Comparison of ENCODE assay signal across 9 cellular contexts in the genomic region with DNA sequence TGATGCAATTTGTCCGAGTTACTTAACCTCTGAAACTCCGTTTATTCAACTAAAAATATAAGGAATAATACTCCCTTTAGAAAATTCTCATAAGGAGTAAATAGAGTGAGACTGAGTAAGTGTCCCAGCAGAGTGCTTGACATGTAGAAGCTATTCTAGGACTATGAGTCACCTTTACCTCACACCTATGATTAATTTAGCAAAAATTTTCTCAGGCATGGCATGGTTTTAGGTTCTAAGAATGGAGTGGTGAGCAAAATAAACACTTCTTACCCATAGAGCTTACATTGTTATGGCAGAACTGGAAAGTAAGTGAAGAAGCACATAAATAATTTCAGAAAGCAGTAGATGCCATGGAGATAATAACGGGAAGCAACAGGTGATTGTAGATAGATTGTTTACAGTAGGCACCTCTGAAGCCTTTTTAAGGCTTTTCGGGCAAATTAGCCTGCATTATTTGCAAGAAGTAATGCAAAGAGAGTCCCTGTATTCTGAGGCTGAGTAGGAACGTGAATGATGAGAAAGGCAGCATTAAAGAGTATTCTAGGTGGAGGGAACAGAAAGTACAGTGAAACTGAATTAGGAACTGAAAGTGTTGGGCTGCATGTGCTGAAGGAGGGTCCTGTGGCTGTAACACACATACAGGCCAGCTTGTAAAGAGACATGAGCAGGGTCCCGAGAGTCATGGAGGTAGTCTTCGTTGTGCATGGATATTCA.
A peak's percentile ranks its signal among the peaks of the same experiment; 100 is the strongest.
DNase-seq lines count a peak whose midpoint lies in the region; ATAC-seq, FAIRE-seq and TF ChIP-seq lines count a peak whose summit lies in the region.
"Had no signal": no experiment of that assay in that cellular context is flagged by ENCODE, and none has a peak within 500 bp of the region (broad histone marks: within the 10 kb centered on the region; RNA-seq: fewer than 3 reads in every experiment).

No MANE protein-coding gene starts in this region.

- CTCF ChIA-PET in mammary epithelial cell (lab: Charles Lee; ENCODE audit: low non-redundant PET): interaction anchor here (0.5 kb wide), 1 partner anchor 255 kb away, joined by 4 read pairs; no protein-coding TSS in a partner anchor

- intact Hi-C loops in mammary epithelial cell (cut with micrococcal nuclease): no loop called here
- intact Hi-C loops in prostate gland (cut with DNase I): no loop called here

- FAIRE-seq in small intestine (lab: Jason Lieb, UNC): no peak
- FAIRE-seq: A204.1 had no signal

- peak overlapping the region in 1 of 3 experiments; percentile 7 for H3K4me3 ChIP-seq in mammary epithelial cell (replicated peaks in 1 of 3; ENCODE audit: insufficient read depth in 1 of 3, low read depth in 2 of 3, low read length in 3 of 3)
- no peak overlapping the region for H3K4me3 ChIP-seq in small intestine (ENCODE audit: low read depth in 1 of 2, low read length in 2 of 2)
- no peak overlapping the region for H3K4me3 ChIP-seq in prostate gland

- H4K20me1 ChIP-seq in mammary epithelial cell (ENCODE audit: insufficient read depth, low read length): no peaks in the 10 kb centered on the region

- TF ChIP-seq POLR2A in prostate gland (IDR thresholded peaks at IDR 0.05): no peak

- ATAC-seq in GM21825 (IDR thresholded peaks at IDR 0.05; ENCODE audit: unreplicated experiment): peak; percentile 99

- peak overlapping the region; percentile 52 for H3K9ac ChIP-seq in mammary epithelial cell (ENCODE audit: insufficient read depth, low read length)

- H3K9me3 ChIP-seq in mammary epithelial cell (replicated peaks; ENCODE audit: insufficient read depth, low read length) (no peaks in the 10 kb centered on the region), small intestine (ENCODE audit: control insufficient read depth, low read depth) (no peaks in the 10 kb centered on the region), prostate gland (no peaks in the 10 kb centered on the region)

- peak overlapping the region; percentile 68 for H3K4me2 ChIP-seq in mammary epithelial cell (ENCODE audit: insufficient read depth, low read depth, low read length)

- H3K36me3 ChIP-seq in mammary epithelial cell (ENCODE audit: insufficient read depth, low read length) (no peaks in the 10 kb centered on the region), small intestine (ENCODE audit: control insufficient read depth in 2 of 2, insufficient read depth in 2 of 2, low read length in 2 of 2) (no peaks in the 10 kb centered on the region), prostate gland (no peaks in the 10 kb centered on the region)

- H3K27ac ChIP-seq in mammary epithelial cell (ENCODE audit: insufficient read depth, low read depth, low read length): peak overlapping the region; percentile 74
- H3K27ac ChIP-seq in small intestine (ENCODE audit: low read depth in 1 of 2, low read length in 1 of 2): no peak overlapping the region
- no peak overlapping the region for H3K27ac ChIP-seq in prostate gland

- in situ Hi-C loops in mammary epithelial cell (cut with MboI; ENCODE audit: low sequenced_read_pairs in 2 of 2): no loop called here

- peak overlapping the region; percentile 42 for H2AFZ ChIP-seq in mammary epithelial cell (ENCODE audit: low read depth, low read length)

- BruUV-seq in mammary epithelial cell (replicated peaks; lab: Mats Ljungman, UMichigan): no TSS peak

- no peaks in the 10 kb centered on the region for H3K79me2 ChIP-seq in mammary epithelial cell (ENCODE audit: insufficient read depth, low read length)

- 53% methylated on average over 7 of the region's 7 CpGs for WGBS in mammary epithelial cell (ENCODE audit: low coverage, missing lambda C conversion rate)
- 62 to 72% (median 65%) methylated on average over 7 of the region's 7 CpGs for WGBS in small intestine, 3 donors
- WGBS in prostate gland: 76% methylated on average over 7 of the region's 7 CpGs

- H3K4me1 ChIP-seq in mammary epithelial cell (ENCODE audit: insufficient read depth, low read length) (peaks cover 19% of the 10 kb centered on the region), small intestine (ENCODE audit: control insufficient read depth in 2 of 2, insufficient read depth in 1 of 2, low read depth in 1 of 2, low read length in 1 of 2) (peaks cover 0 to 4% of the 10 kb centered on the region in 2 donors), prostate gland (replicated peaks) (no peaks in the 10 kb centered on the region)

- dilution Hi-C loops in mammary epithelial cell (cut with HindIII; ENCODE audit: low sequenced_read_pairs): no loop called here

- TF ChIP-seq CTCF in mammary epithelial cell (conservative IDR thresholded peaks at IDR 0.05 in 1 of 2, IDR thresholded peaks at IDR 0.05 in 1 of 2; ENCODE audit: extremely low read depth in 1 of 2, insufficient read depth in 1 of 2, low read depth in 1 of 2, low read length in 2 of 2): no peak
- no peak for TF ChIP-seq CTCF in prostate gland (IDR thresholded peaks at IDR 0.05)

- H3K27me3 ChIP-seq in mammary epithelial cell (ENCODE audit: insufficient read depth, low read length) (no peaks in the 10 kb centered on the region), small intestine (ENCODE audit: control insufficient read depth in 2 of 2, insufficient read depth in 2 of 2, low read length in 2 of 2) (no peaks in the 10 kb centered on the region), prostate gland (replicated peaks; ENCODE audit: insufficient read depth) (no peaks in the 10 kb centered on the region)

- DNase-seq in NCI-H146 (lab: John Stamatoyannopoulos, UW): peak; percentile 16
- DNase-seq in NCI-H146 treated with DMSO at 0.1 percent for 48 hours (lab: John Stamatoyannopoulos, UW; ENCODE audit: unreplicated experiment): no peak
- peak; percentile 83 for DNase-seq in LoVo (ENCODE audit: low spot score)
- DNase-seq in mammary epithelial cell: peak; percentile 91
- DNase-seq in small intestine: peak; percentile 30
- DNase-seq in NCI-H2029 treated with DMSO at 0.1 percent for 48 hours (lab: John Stamatoyannopoulos, UW): no peak
- DNase-seq in prostate gland (ENCODE audit: low spot score): no peak

Comparison
In these comparisons a context has a peak if more than half of its experiments do, and no peak if none do; other contexts are left out.
1. DNase-seq: peak in NCI-H146 (single experiment), LoVo (single experiment), mammary epithelial cell (single experiment) and small intestine (single experiment); none in NCI-H146 treated with DMSO at 0.1 percent for 48 hours (single experiment), NCI-H2029 treated with DMSO at 0.1 percent for 48 hours (single experiment) and prostate gland (single experiment).